In genomic region chr14:96168581-96168980, GRCh38 we compare ENCODE assay signal across 14 cellular contexts. TPM values are rescaled to one million over a fixed set of nuclear protein-coding genes. Genes with fewer than 3 reads are reported as not detected.
DNase-seq lines count a peak whose midpoint lies in the region; ATAC-seq and TF ChIP-seq lines count a peak whose summit lies in the region.
"Had no signal": no experiment of that assay in that cellular context is flagged by ENCODE, and none has a peak within 500 bp of the region (broad histone marks: within the 10 kb centered on the region; RNA-seq: fewer than 3 reads in every experiment).

No MANE protein-coding gene starts in this region.

- intact Hi-C loops in cardiac septum (cut with DNase I): no loop called here
- intact Hi-C loops in left cardiac atrium (cut with DNase I): no loop called here
- intact Hi-C loops in sigmoid colon (cut with DNase I): no loop called here

- TF ChIP-seq POLR2A in sigmoid colon (IDR thresholded peaks at IDR 0.05): no peak

- TF ChIP-seq CTCF in hepatocyte (IDR thresholded peaks at IDR 0.05; ENCODE audit: poor library complexity) (no peak), sigmoid colon (IDR thresholded peaks at IDR 0.05) (no peak)

- peak; percentile 59 for DNase-seq in cardiac septum (ENCODE audit: low spot score)
- no peak for DNase-seq in left cardiac atrium
- DNase-seq in hepatocyte (ENCODE audit: low spot score): peak; percentile 2
- DNase-seq in sigmoid colon: peak; percentile 36
- no peak for DNase-seq in DMS53 treated with DMSO at 0.1 percent for 48 hours (lab: John Stamatoyannopoulos, UW; ENCODE audit: unreplicated experiment)
- DNase-seq in EL: no peak
- no peak for DNase-seq in DMS114 treated with DMSO at 0.1 percent for 48 hours (lab: John Stamatoyannopoulos, UW; ENCODE audit: unreplicated experiment)
- DNase-seq: ACHN; CD4-positive, CD25-positive, alpha-beta regulatory T cell; DMS79; GOT3; HCEC 1CT; HFFc6 had no signal

- no peak overlapping the region for H3K4me3 ChIP-seq in hepatocyte
- no peak overlapping the region for H3K4me3 ChIP-seq in sigmoid colon
- H3K4me3 ChIP-seq: BLaER1 treated with 17β-estradiol and CSF1 and Interleukin-3, amounts not matched to agents 10 nM and 100 nM had no signal

- H3K27me3 ChIP-seq in hepatocyte: no peaks in the 10 kb centered on the region
- H3K27me3 ChIP-seq in sigmoid colon: no peaks in the 10 kb centered on the region
- H3K27me3 ChIP-seq: BLaER1 treated with 17β-estradiol and CSF1 and Interleukin-3, amounts not matched to agents 10 nM and 100 nM had no signal

- H3K9me2 ChIP-seq in hepatocyte (replicated peaks; ENCODE audit: insufficient read depth): no peaks in the 10 kb centered on the region

- no peaks in the 10 kb centered on the region for H3K9me3 ChIP-seq in hepatocyte (ENCODE audit: low read depth)
- H3K9me3 ChIP-seq in sigmoid colon: no peaks in the 10 kb centered on the region
- H3K9me3 ChIP-seq: BLaER1 treated with 17β-estradiol and CSF1 and Interleukin-3, amounts not matched to agents 10 nM and 100 nM had no signal

- H3K4me1 ChIP-seq in hepatocyte (ENCODE audit: insufficient read depth) (peaks cover 8% of the 10 kb centered on the region), sigmoid colon (peaks cover 0 to 14% (median 9%) of the 10 kb centered on the region in 4 donors)

- H4K20me1 ChIP-seq in hepatocyte (ENCODE audit: insufficient read depth, poor library complexity, severe bottlenecking): no peaks in the 10 kb centered on the region
- H4K20me1 ChIP-seq: BLaER1 treated with 17β-estradiol and CSF1 and Interleukin-3, amounts not matched to agents 10 nM and 100 nM had no signal

- whole genome bisulfite sequencing in hepatocyte (ENCODE audit: low lambda C conversion rate, missing lambda C conversion rate): 88% methylated on average over 4 of the region's 4 CpGs
- 90 to 97% methylated on average over 4 of the region's 4 CpGs for WGBS in sigmoid colon, 2 donors

- no peak overlapping the region for H2AFZ ChIP-seq in hepatocyte

- no peak overlapping the region for H3K4me2 ChIP-seq in hepatocyte
- H3K4me2 ChIP-seq: BLaER1 treated with 17β-estradiol and CSF1 and Interleukin-3, amounts not matched to agents 10 nM and 100 nM had no signal

- peak overlapping the region; percentile 13 for H3K27ac ChIP-seq in hepatocyte
- H3K27ac ChIP-seq in sigmoid colon: no peak overlapping the region
- H3K27ac ChIP-seq: BLaER1 treated with 17β-estradiol and CSF1 and Interleukin-3, amounts not matched to agents 10 nM and 100 nM had no signal

- H3K36me3 ChIP-seq in hepatocyte (replicated peaks; ENCODE audit: insufficient read depth, low read depth) (no peaks in the 10 kb centered on the region), sigmoid colon (no peaks in the 10 kb centered on the region)
- H3K36me3 ChIP-seq: BLaER1 treated with 17β-estradiol and CSF1 and Interleukin-3, amounts not matched to agents 10 nM and 100 nM had no signal

- no peak for TF ChIP-seq EP300 in sigmoid colon (IDR thresholded peaks at IDR 0.05)

- no peaks in the 10 kb centered on the region for H3K79me2 ChIP-seq in hepatocyte

- no peak for ATAC-seq in left cardiac atrium

RNA-seq across cellular contexts. Expression of gene BDKRB2, which starts 36.1 kb away (rescaled TPM):
- total RNA-seq in cardiac septum (0.57 TPM), left cardiac atrium (1 to 10 TPM; 2.0 to 5.4 TPM), hepatocyte (4.7 and 5.9 TPM in 2 replicates), sigmoid colon (1 to 10 TPM; 1.8 to 4.5 (median 3.9) TPM)
- polyA plus RNA-seq in hepatocyte (4.4 and 5.2 TPM in 2 replicates), sigmoid colon (10 to 100 TPM in 1 of 3 donors, 1 to 10 TPM in 2; 6.0 to 10.8 (median 8.7) TPM)
- total RNA-seq: CD4-positive, CD25-positive, alpha-beta regulatory T cell had no signal
- polyA plus RNA-seq: CD4-positive, CD25-positive, alpha-beta regulatory T cell had no signal

Comparison
In these comparisons a context has a peak if more than half of its experiments do, and no peak if none do; other contexts are left out.
1. DNase-seq: peak in cardiac septum (single experiment), hepatocyte (single experiment) and sigmoid colon (single experiment); none in left cardiac atrium (single experiment), DMS53 treated with DMSO at 0.1 percent for 48 hours (single experiment), EL (single experiment) and DMS114 treated with DMSO at 0.1 percent for 48 hours (single experiment).